Comparison of ENCODE assay signal across 8 cellular contexts in the genomic region with DNA sequence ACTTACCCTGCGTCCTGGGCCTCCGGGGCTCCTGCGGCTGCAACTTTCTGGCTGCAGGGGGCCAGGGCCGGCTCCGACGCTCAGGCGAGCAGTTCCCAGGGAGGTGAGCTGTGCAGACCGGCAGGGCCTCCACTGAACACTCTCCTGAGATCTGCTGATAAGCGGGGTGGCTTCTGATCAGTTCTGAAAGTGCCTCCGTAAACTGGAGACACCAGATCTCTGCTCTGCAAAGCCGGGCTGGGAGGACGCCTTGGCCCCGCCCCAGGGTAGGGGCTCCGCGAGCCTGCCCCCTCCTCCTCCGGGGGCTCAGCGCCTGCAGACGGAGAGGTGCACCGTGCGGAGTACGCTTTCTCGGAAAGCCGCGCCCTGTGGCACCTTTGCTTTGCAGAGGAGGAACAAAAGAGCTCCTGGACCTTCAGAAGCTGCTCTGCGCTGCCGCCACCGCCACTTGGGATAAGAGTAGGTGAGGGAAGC.
DNase-seq lines count a peak whose midpoint lies in the region; ATAC-seq, FAIRE-seq and TF ChIP-seq lines count a peak whose summit lies in the region.

No MANE protein-coding gene starts in this region.

- no peak for TF ChIP-seq CTCF in GM13977 (IDR thresholded peaks at IDR 0.05; ENCODE audit: extremely low read depth, insufficient read depth, missing control alignments)

- POLR2A ChIA-PET in activated CD8-positive, alpha-beta T cell treated with anti-CD3 and anti-CD28 coated beads, Interleukin-2, amount 10 ng/mL, durations not matched to agents 7 days and 5 days (lab: Charles Lee) = interaction anchor here (0.8 kb wide), 1 partner anchor 19 kb away, joined by 4 read pairs; no protein-coding TSS in a partner anchor

- no peak overlapping the region for H3K27ac Mint-ChIP-seq in activated CD8-positive, alpha-beta T cell treated with anti-CD3 and anti-CD28 coated beads, Interleukin-2, amount 10 ng/mL, durations not matched to agents 7 days and 5 days

- no peak for FAIRE-seq in small intestine (lab: Jason Lieb, UNC)

- peak; percentile 93 for ATAC-seq in activated CD8-positive, alpha-beta T cell treated with anti-CD3 and anti-CD28 coated beads, Interleukin-2, amount 10 ng/mL, durations not matched to agents 7 days and 5 days
- ATAC-seq in left ventricle myocardium superior (peak; percentile 57), HG02798 (IDR thresholded peaks at IDR 0.05; ENCODE audit: poor library complexity, unreplicated experiment) (no peak)

- no peaks in the 10 kb centered on the region for H3K9me3 ChIP-seq in small intestine (ENCODE audit: control insufficient read depth, low read depth)

- H3K36me3 ChIP-seq in H7 (replicated peaks; ENCODE audit: control insufficient read depth, insufficient read depth, low read length) (no peaks in the 10 kb centered on the region), small intestine (ENCODE audit: control insufficient read depth in 2 of 2, insufficient read depth in 2 of 2, low read length in 2 of 2) (peaks cover 0 to under 1% of the 10 kb centered on the region in 2 donors)

- no peak overlapping the region for H3K27ac ChIP-seq in small intestine (ENCODE audit: low read depth in 1 of 2, low read length in 1 of 2)

- peaks cover 2% of the 10 kb centered on the region for H3K36me3 Mint-ChIP-seq in activated CD8-positive, alpha-beta T cell treated with anti-CD3 and anti-CD28 coated beads, Interleukin-2, amount 10 ng/mL, durations not matched to agents 7 days and 5 days (ENCODE audit: low read depth)

- DNase-seq in H7 = peak; percentile 79
- DNase-seq in activated CD8-positive, alpha-beta T cell treated with anti-CD3 and anti-CD28 coated beads, Interleukin-2, amount 10 ng/mL, durations not matched to agents 7 days and 5 days = peak; percentile 31
- no peak for DNase-seq in left ventricle myocardium superior
- peak; percentile 50 for DNase-seq in small intestine
- no peak for DNase-seq in NCI-H524 treated with DMSO at 0.1 percent for 48 hours (lab: John Stamatoyannopoulos, UW)
- DNase-seq in GM13977 (ENCODE audit: low spot score) = no peak
- DNase-seq in medulla oblongata (ENCODE audit: extremely low spot score) = no peak

- H3K4me3 Mint-ChIP-seq in activated CD8-positive, alpha-beta T cell treated with anti-CD3 and anti-CD28 coated beads, Interleukin-2, amount 10 ng/mL, durations not matched to agents 7 days and 5 days = peak overlapping the region; percentile 23

- no peaks in the 10 kb centered on the region for H3K27me3 Mint-ChIP-seq in activated CD8-positive, alpha-beta T cell treated with anti-CD3 and anti-CD28 coated beads, Interleukin-2, amount 10 ng/mL, durations not matched to agents 7 days and 5 days (ENCODE audit: low read depth)

- H3K27me3 ChIP-seq in H7 (ENCODE audit: control insufficient read depth, insufficient read depth, low read length) (no peaks in the 10 kb centered on the region), small intestine (ENCODE audit: control insufficient read depth in 2 of 2, insufficient read depth in 2 of 2, low read length in 2 of 2) (no peaks in the 10 kb centered on the region)

- in situ Hi-C loops in GM13977 (cut with MboI; ENCODE audit: low pct_unique_long_range_greater_than_20kb, low sequenced_read_pairs, unreplicated experiment) = no loop called here

- H3K9me3 Mint-ChIP-seq in activated CD8-positive, alpha-beta T cell treated with anti-CD3 and anti-CD28 coated beads, Interleukin-2, amount 10 ng/mL, durations not matched to agents 7 days and 5 days (ENCODE audit: insufficient read depth) = no peaks in the 10 kb centered on the region

- 9 to 21% (median 17%) methylated on average over 25 to 27 of the region's 27 CpGs for WGBS in small intestine, 3 donors

- intact Hi-C loops in left ventricle myocardium superior (cut with micrococcal nuclease) = no loop called here

- H3K4me3 ChIP-seq in H7 (ENCODE audit: insufficient read depth, low read depth, low read length) (peak overlapping the region; percentile 45), small intestine (ENCODE audit: low read depth in 1 of 2, low read length in 2 of 2) (peak overlapping the region; percentile 26 to 37)

- H3K4me1 Mint-ChIP-seq in activated CD8-positive, alpha-beta T cell treated with anti-CD3 and anti-CD28 coated beads, Interleukin-2, amount 10 ng/mL, durations not matched to agents 7 days and 5 days (ENCODE audit: low read depth) = peaks cover 8% of the 10 kb centered on the region

- no peaks in the 10 kb centered on the region for H3K4me1 ChIP-seq in small intestine (ENCODE audit: control insufficient read depth in 2 of 2, insufficient read depth in 1 of 2, low read depth in 1 of 2, low read length in 1 of 2)

- CTCF ChIA-PET in activated CD8-positive, alpha-beta T cell treated with anti-CD3 and anti-CD28 coated beads, Interleukin-2, amount 10 ng/mL, durations not matched to agents 7 days and 5 days (lab: Charles Lee) = interaction anchor here (1.6 kb wide), 1 partner anchor 109 kb away, joined by 9 read pairs; no protein-coding TSS in a partner anchor

Comparison
In these comparisons a context has a peak if more than half of its experiments do, and no peak if none do; other contexts are left out.
1. DNase-seq: peak in H7 (single experiment), activated CD8-positive, alpha-beta T cell treated with anti-CD3 and anti-CD28 coated beads, Interleukin-2, amount 10 ng/mL, durations not matched to agents 7 days and 5 days (single experiment) and small intestine (single experiment); none in left ventricle myocardium superior (single experiment), NCI-H524 treated with DMSO at 0.1 percent for 48 hours (single experiment), GM13977 (single experiment) and medulla oblongata (single experiment).